Comparison of ENCODE assay signal across 8 cellular contexts in genomic region chr7:138752568-138753518, GRCh38. TPM values are rescaled to one million over a fixed set of nuclear protein-coding genes. Genes with fewer than 3 reads are reported as not detected.
DNase-seq lines count a peak whose midpoint lies in the region; ATAC-seq and TF ChIP-seq lines count a peak whose summit lies in the region.

No MANE protein-coding gene starts in this region.

- H3K36me3 ChIP-seq in prostate gland = no peaks in the 10 kb centered on the region

- no peak for TF ChIP-seq CTCF in prostate gland (IDR thresholded peaks at IDR 0.05)

- H3K27ac ChIP-seq in prostate gland = no peak overlapping the region

- WGBS in prostate gland = 50% methylated on average over 20 of the region's 20 CpGs

- no peak for TF ChIP-seq POLR2A in prostate gland (IDR thresholded peaks at IDR 0.05)

- no peak for ATAC-seq in HG03039 (IDR thresholded peaks at IDR 0.05; ENCODE audit: unreplicated experiment)
- ATAC-seq in GM19328 (IDR thresholded peaks at IDR 0.05; ENCODE audit: unreplicated experiment) = no peak

- no peaks in the 10 kb centered on the region for H3K4me1 ChIP-seq in prostate gland (replicated peaks)

- no peak overlapping the region for H3K4me3 ChIP-seq in prostate gland

- DNase-seq in NCI-H748 (lab: John Stamatoyannopoulos, UW; ENCODE audit: unreplicated experiment) (peak; percentile 62), NCI-H748 treated with DMSO at 0.1 percent for 48 hours (lab: John Stamatoyannopoulos, UW) (no peak), HPDE6-E6E7 (ENCODE audit: extremely low spot score) (peak; percentile 5), T-helper 22 cell (ENCODE audit: low read depth) (peak; percentile 95), astrocyte of the hippocampus (ENCODE audit: low read depth, low spot score) (peak; percentile 67), prostate gland (ENCODE audit: low spot score) (peak; percentile 11)

- no peaks in the 10 kb centered on the region for H3K9me3 ChIP-seq in prostate gland

- no peaks in the 10 kb centered on the region for H3K27me3 ChIP-seq in prostate gland (replicated peaks; ENCODE audit: insufficient read depth)

- intact Hi-C loops in prostate gland (cut with DNase I) = no loop called here

RNA-seq across cellular contexts. Expression of gene TMEM213, which starts 45.0 kb away (rescaled TPM):
- total RNA-seq in prostate gland = under 1 TPM in 1 of 2 donors, not detected in 1; 0.55 TPM

RNA-seq across cellular contexts. Expression of gene ATP6V0A4, which starts 45.2 kb away (rescaled TPM):
- 1 to 10 TPM in 1 of 2 donors, under 1 TPM in 1; 0.62 to 1.2 TPM for total RNA-seq in prostate gland

RNA-seq across cellular contexts. Expression of gene SVOPL, which starts 51.7 kb away (rescaled TPM):
- under 1 TPM in 1 of 2 donors, not detected in 1; 0.36 TPM for total RNA-seq in prostate gland
